Comparison of ENCODE assay signal across 21 cellular contexts in the genomic region with DNA sequence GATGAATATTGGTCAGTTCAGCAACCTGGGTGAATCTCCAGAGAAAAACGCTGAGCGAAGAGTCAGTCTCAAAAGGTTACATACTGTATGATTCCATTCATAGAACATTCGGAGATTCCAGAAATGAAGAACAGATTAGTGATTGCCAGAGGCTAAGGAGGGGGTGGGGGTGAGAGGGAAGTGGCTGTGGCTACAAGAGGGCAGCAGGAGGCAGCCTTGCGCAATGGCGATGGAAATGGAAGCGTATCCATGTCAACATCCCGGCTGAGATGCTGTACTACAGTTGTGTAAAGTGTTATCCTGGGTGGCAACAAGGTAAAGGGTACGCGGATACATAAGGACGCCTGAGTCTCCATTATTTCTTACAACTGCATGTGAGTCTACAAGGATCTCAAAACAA. TPM values are rescaled to one million over a fixed set of nuclear protein-coding genes. Genes with fewer than 3 reads are reported as not detected.
DNase-seq lines count a peak whose midpoint lies in the region; ATAC-seq and TF ChIP-seq lines count a peak whose summit lies in the region.
"Had no signal": no experiment of that assay in that cellular context is flagged by ENCODE, and none has a peak within 500 bp of the region (broad histone marks: within the 10 kb centered on the region; RNA-seq: fewer than 3 reads in every experiment).

No MANE protein-coding gene starts in this region.

- peaks cover 48% of the 10 kb centered on the region for H3K36me3 Mint-ChIP-seq in effector memory CD8-positive, alpha-beta T cell (ENCODE audit: insufficient read depth)
- H3K36me3 Mint-ChIP-seq in stimulated activated effector memory CD8-positive, alpha-beta T cell treated with anti-CD3 and anti-CD28 coated beads, Interleukin-12 subunit alpha, Interleukin-12 subunit beta, amount 100 ng/mL, for 72 hours, result peaks cover 98% of the 10 kb centered on the region

- H3K9me3 ChIP-seq in right atrium auricular region, result no peaks in the 10 kb centered on the region
- H3K9me3 ChIP-seq in esophagus squamous epithelium, result no peaks in the 10 kb centered on the region

- H3K9me3 Mint-ChIP-seq in effector memory CD8-positive, alpha-beta T cell, result no peaks in the 10 kb centered on the region
- H3K9me3 Mint-ChIP-seq in stimulated activated effector memory CD8-positive, alpha-beta T cell treated with anti-CD3 and anti-CD28 coated beads, Interleukin-12 subunit alpha, Interleukin-12 subunit beta, amount 100 ng/mL, for 72 hours, result no peaks in the 10 kb centered on the region
- H3K9me3 Mint-ChIP-seq: activated B cell treated with CpG ODN at 0.5 μM for 24 hours; activated T-cell treated with anti-CD3 and anti-CD28 coated beads, Interleukin-2, amount 50 U/mL, for 24 hours; naive thymus-derived CD4-positive, alpha-beta T cell had no signal

- H3K27me3 ChIP-seq in right atrium auricular region (no peaks in the 10 kb centered on the region), esophagus squamous epithelium (no peaks in the 10 kb centered on the region)

- peaks cover 34 to 40% of the 10 kb centered on the region in 2 donors for H3K4me1 Mint-ChIP-seq in effector memory CD8-positive, alpha-beta T cell (ENCODE audit: low read depth in 2 of 2)
- H3K4me1 Mint-ChIP-seq in stimulated activated effector memory CD8-positive, alpha-beta T cell treated with anti-CD3 and anti-CD28 coated beads, Interleukin-12 subunit alpha, Interleukin-12 subunit beta, amount 100 ng/mL, for 72 hours, result peaks cover 66% of the 10 kb centered on the region
- H3K4me1 Mint-ChIP-seq: activated B cell treated with CpG ODN at 0.5 μM for 24 hours had no signal

- H3K27ac ChIP-seq in right atrium auricular region (no peak overlapping the region), esophagus squamous epithelium (no peak overlapping the region)

- peak overlapping the region; percentile 98 to 99 for H3K27ac Mint-ChIP-seq in effector memory CD8-positive, alpha-beta T cell
- peak overlapping the region; percentile 96 for H3K27ac Mint-ChIP-seq in stimulated activated effector memory CD8-positive, alpha-beta T cell treated with anti-CD3 and anti-CD28 coated beads, Interleukin-12 subunit alpha, Interleukin-12 subunit beta, amount 100 ng/mL, for 72 hours
- H3K27ac Mint-ChIP-seq: activated B cell treated with CpG ODN at 0.5 μM for 24 hours had no signal

- TF ChIP-seq POLR2A in esophagus squamous epithelium (IDR thresholded peaks at IDR 0.05), result no peak

- 83% methylated on average over 10 of the region's 10 CpGs for WGBS in esophagus squamous epithelium, 2 donors

- H3K27me3 Mint-ChIP-seq in effector memory CD8-positive, alpha-beta T cell, result no peaks in the 10 kb centered on the region
- H3K27me3 Mint-ChIP-seq: activated B cell treated with CpG ODN at 0.5 μM for 24 hours; activated T-cell treated with anti-CD3 and anti-CD28 coated beads, Interleukin-2, amount 50 U/mL, for 24 hours; naive thymus-derived CD4-positive, alpha-beta T cell had no signal

- no peak overlapping the region for H3K4me3 Mint-ChIP-seq in effector memory CD8-positive, alpha-beta T cell
- no peak overlapping the region for H3K4me3 Mint-ChIP-seq in stimulated activated effector memory CD8-positive, alpha-beta T cell treated with anti-CD3 and anti-CD28 coated beads, Interleukin-12 subunit alpha, Interleukin-12 subunit beta, amount 100 ng/mL, for 72 hours
- H3K4me3 Mint-ChIP-seq: activated B cell treated with CpG ODN at 0.5 μM for 24 hours; activated T-cell treated with anti-CD3 and anti-CD28 coated beads, Interleukin-2, amount 50 U/mL, for 24 hours; naive thymus-derived CD4-positive, alpha-beta T cell had no signal

- H3K36me3 ChIP-seq in right atrium auricular region, result peaks cover 35% of the 10 kb centered on the region
- peaks cover 0 to 95% (median 12%) of the 10 kb centered on the region in 3 donors for H3K36me3 ChIP-seq in esophagus squamous epithelium

- H3K4me3 ChIP-seq in right atrium auricular region (no peak overlapping the region), esophagus squamous epithelium (no peak overlapping the region)

- DNase-seq in Right ventricle myocardium superior (peak; percentile 52), right atrium auricular region (ENCODE audit: low spot score) (no peak), MV-4-11 (lab: John Stamatoyannopoulos, UW) (peak; percentile 44), dedifferentiated amniotic fluid mesenchymal stem cell (ENCODE audit: extremely low spot score) (no peak), esophagus squamous epithelium (lab: John Stamatoyannopoulos, UW) (no peak)
- no peak for DNase-seq in effector memory CD8-positive, alpha-beta T cell
- no peak for DNase-seq in stimulated activated effector memory CD8-positive, alpha-beta T cell treated with anti-CD3 and anti-CD28 coated beads, Interleukin-12 subunit alpha, Interleukin-12 subunit beta, amount 100 ng/mL, for 72 hours (ENCODE audit: low spot score in 2 of 2)
- DNase-seq: activated B cell treated with CpG ODN at 0.5 μM for 24 hours; activated T-cell treated with anti-CD3 and anti-CD28 coated beads, Interleukin-2, amount 50 U/mL, for 24 hours; AML-193; aorta; effector CD8-positive, alpha-beta T cell; GOT3; naive thymus-derived CD4-positive, alpha-beta T cell; NCI-H1105; NCI-H524; stimulated activated CD4-positive, alpha-beta T cell treated with anti-CD3 and anti-CD28 coated beads, Interleukin-4, amount 100 ng/mL, for 24 hours; stimulated activated naive CD4-positive, alpha-beta T cell had no signal

- TF ChIP-seq CTCF in right atrium auricular region (IDR thresholded peaks at IDR 0.05) (no peak), esophagus squamous epithelium (IDR thresholded peaks at IDR 0.05) (no peak)

- H3K4me1 ChIP-seq in right atrium auricular region (no peaks in the 10 kb centered on the region), esophagus squamous epithelium (no peaks in the 10 kb centered on the region)

- ATAC-seq in Right ventricle myocardium superior (ENCODE audit: poor library complexity) (no peak), HG03520 (IDR thresholded peaks at IDR 0.05; ENCODE audit: unreplicated experiment) (no peak)
- no peak for ATAC-seq in effector memory CD8-positive, alpha-beta T cell (replicated peaks)
- no peak for ATAC-seq in stimulated activated effector memory CD8-positive, alpha-beta T cell treated with anti-CD3 and anti-CD28 coated beads, Interleukin-12 subunit alpha, Interleukin-12 subunit beta, amount 100 ng/mL, for 72 hours
- ATAC-seq: naive thymus-derived CD4-positive, alpha-beta T cell had no signal

- intact Hi-C loops in Right ventricle myocardium superior (cut with DNase I) (no loop called here), esophagus squamous epithelium (cut with DNase I) (no loop called here)

RNA-seq across cellular contexts. Expression of gene LYAR, which starts 18.0 kb away (rescaled TPM):
- total RNA-seq in Right ventricle myocardium superior, result 8.6 TPM
- 10 to 100 TPM; 14.2 to 20.8 TPM for total RNA-seq in right atrium auricular region
- total RNA-seq in esophagus squamous epithelium, result 10 to 100 TPM in 3 of 4 donors, 1 to 10 TPM in 1; 9.1 to 35.7 (median 22.0) TPM

RNA-seq across cellular contexts. Expression of gene ZBTB49, which starts 18.1 kb away (rescaled TPM):
- total RNA-seq in Right ventricle myocardium superior (4.1 TPM), right atrium auricular region (10 to 100 TPM in 1 of 2 donors, 1 to 10 TPM in 1; 4.7 to 12.9 TPM), esophagus squamous epithelium (1 to 10 TPM; 1.7 to 6.3 (median 4.4) TPM)

RNA-seq across cellular contexts. Expression of gene TMEM128, which starts 23.9 kb away (rescaled TPM):
- total RNA-seq in Right ventricle myocardium superior (7.7 TPM), right atrium auricular region (10 to 100 TPM; 14.5 to 14.9 TPM), esophagus squamous epithelium (10 to 100 TPM in 3 of 4 donors, 1 to 10 TPM in 1; 8.6 to 15.1 (median 11.6) TPM)

RNA-seq across cellular contexts. Expression of gene OTOP1, which starts 45.2 kb away (rescaled TPM):
- total RNA-seq in Right ventricle myocardium superior (not detected), right atrium auricular region (not detected), esophagus squamous epithelium (under 1 TPM in 3 of 4 donors, not detected in 1; 0.19 to 0.53 (median 0.34) TPM)
- total RNA-seq: activated B cell treated with CpG ODN at 0.5 μM for 24 hours; aorta; G401; glomerular endothelial cell; naive thymus-derived CD4-positive, alpha-beta T cell had no signal

Comparison
In these comparisons a context has a peak if more than half of its experiments do, and no peak if none do; other contexts are left out.
1. DNase-seq: peak in Right ventricle myocardium superior (single experiment) and MV-4-11 (single experiment); none in right atrium auricular region (single experiment), effector memory CD8-positive, alpha-beta T cell (0 of 3), stimulated activated effector memory CD8-positive, alpha-beta T cell treated with anti-CD3 and anti-CD28 coated beads, Interleukin-12 subunit alpha, Interleukin-12 subunit beta, amount 100 ng/mL, for 72 hours (0 of 2), dedifferentiated amniotic fluid mesenchymal stem cell (single experiment) and esophagus squamous epithelium (single experiment).